9 cellular contexts compared by ENCODE assay signal in genomic region chr11:84720706-84721402, GRCh38.
DNase-seq lines count a peak whose midpoint lies in the region; ATAC-seq and TF ChIP-seq lines count a peak whose summit lies in the region.
"Had no signal": no experiment of that assay in that cellular context is flagged by ENCODE, and none has a peak within 500 bp of the region (broad histone marks: within the 10 kb centered on the region; RNA-seq: fewer than 3 reads in every experiment).

No MANE protein-coding gene starts in this region.

- TF ChIP-seq CTCF in sigmoid colon (IDR thresholded peaks at IDR 0.05) (no peak), HFFc6 (IDR thresholded peaks at IDR 0.05) (no peak)

- no peaks in the 10 kb centered on the region for H3K9me3 Mint-ChIP-seq in HFFc6

- no peaks in the 10 kb centered on the region; the same call in 1 of the 2 replicates for H3K27me3 Mint-ChIP-seq in HFFc6 (ENCODE audit: insufficient read depth)

- no peaks in the 10 kb centered on the region for H3K36me3 ChIP-seq in sigmoid colon
- H3K36me3 ChIP-seq: BLaER1 treated with 17β-estradiol and CSF1 and Interleukin-3, amounts not matched to agents 10 nM and 100 nM had no signal

- no peak overlapping the region for H3K27ac Mint-ChIP-seq in HFFc6

- H3K9me3 ChIP-seq in sigmoid colon: no peaks in the 10 kb centered on the region
- H3K9me3 ChIP-seq: BLaER1 treated with 17β-estradiol and CSF1 and Interleukin-3, amounts not matched to agents 10 nM and 100 nM had no signal

- TF ChIP-seq EP300 in sigmoid colon (IDR thresholded peaks at IDR 0.05): no peak

- intact Hi-C loops in sigmoid colon (cut with DNase I): no loop called here

- H3K4me3 ChIP-seq in iPS-11a (ENCODE audit: low read depth, low read length): peak overlapping the region; percentile 47
- peak overlapping the region; percentile 41 to 64 (median 58) for H3K4me3 ChIP-seq in sigmoid colon
- H3K4me3 ChIP-seq: BLaER1 treated with 17β-estradiol and CSF1 and Interleukin-3, amounts not matched to agents 10 nM and 100 nM had no signal

- peak overlapping the region in 1 of 4 donors; percentile 19 for H3K27ac ChIP-seq in sigmoid colon

- ATAC-seq in GM18858 (IDR thresholded peaks at IDR 0.05; ENCODE audit: unreplicated experiment): no peak
- ATAC-seq in HG02610 (IDR thresholded peaks at IDR 0.05; ENCODE audit: unreplicated experiment): no peak

- WGBS in sigmoid colon, 2 donors: 2% methylated on average over 29 of the region's 29 CpGs

- DNase-seq in NCI-H748 (lab: John Stamatoyannopoulos, UW; ENCODE audit: unreplicated experiment) (peak; percentile 21), NCI-H748 treated with DMSO at 0.1 percent for 48 hours (lab: John Stamatoyannopoulos, UW) (no peak), sigmoid colon (peak; percentile 64), HFFc6 (no peak)
- peak; percentile 8 for DNase-seq in activated CD8-positive, alpha-beta memory T cell treated with anti-CD3 and anti-CD28 coated beads, Interleukin-2, amount 50 U/mL, for 4 hours

- H3K4me3 Mint-ChIP-seq in HFFc6: no peak overlapping the region; the same call in 1 of the 2 replicates

- peaks cover 0 to 20% (median 3%) of the 10 kb centered on the region in 4 donors for H3K4me1 ChIP-seq in sigmoid colon

- H3K36me3 Mint-ChIP-seq in HFFc6 (ENCODE audit: low read depth): no peaks in the 10 kb centered on the region

- TF ChIP-seq POLR2A in sigmoid colon (IDR thresholded peaks at IDR 0.05): no peak

- H3K4me1 Mint-ChIP-seq in HFFc6 (ENCODE audit: low read depth): no peaks in the 10 kb centered on the region

- H3K27me3 ChIP-seq in sigmoid colon: no peaks in the 10 kb centered on the region
- H3K27me3 ChIP-seq: BLaER1 treated with 17β-estradiol and CSF1 and Interleukin-3, amounts not matched to agents 10 nM and 100 nM had no signal

Comparison
In these comparisons a context has a peak if more than half of its experiments do, and no peak if none do; other contexts are left out.
1. DNase-seq: peak in NCI-H748 (single experiment), activated CD8-positive, alpha-beta memory T cell treated with anti-CD3 and anti-CD28 coated beads, Interleukin-2, amount 50 U/mL, for 4 hours (single experiment) and sigmoid colon (single experiment); none in NCI-H748 treated with DMSO at 0.1 percent for 48 hours (single experiment) and HFFc6 (single experiment).